In the genomic region with DNA sequence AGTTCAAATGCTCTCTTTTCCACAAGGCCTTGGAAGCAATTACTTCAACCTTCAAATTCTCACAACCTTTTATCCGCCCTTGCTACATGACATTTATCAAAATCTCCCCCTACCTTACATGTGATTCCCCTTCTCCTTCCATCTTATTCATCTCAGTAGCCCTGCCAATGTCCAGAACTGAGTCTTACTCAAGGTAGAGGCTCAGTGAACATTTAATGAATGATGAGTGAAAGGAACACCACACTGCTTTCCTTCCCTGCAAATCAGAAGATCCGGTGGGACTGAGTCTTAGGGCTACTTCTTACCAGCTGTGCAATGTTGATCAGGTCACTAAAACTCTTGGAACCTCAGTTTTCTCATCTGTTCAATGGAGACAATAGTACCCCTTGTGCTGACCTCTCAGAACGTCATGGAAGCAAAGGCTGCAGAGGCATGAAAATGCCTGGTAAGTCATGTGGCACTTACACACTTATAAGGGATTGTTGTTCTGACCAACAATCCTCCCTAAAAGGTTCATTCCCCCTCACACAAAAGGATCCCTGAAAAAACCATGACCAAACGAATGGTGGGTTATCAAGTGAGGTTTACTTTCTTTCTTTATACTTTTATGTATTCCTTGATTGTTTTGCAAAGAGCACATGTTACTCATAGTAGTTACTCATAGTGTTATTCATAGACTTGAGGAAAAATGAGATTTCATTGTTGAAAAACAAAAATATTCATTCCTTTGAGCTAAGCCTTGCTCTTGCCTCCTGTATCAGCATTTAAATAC, we compare ENCODE assay signal across 14 cellular contexts. TPM values are rescaled to one million over a fixed set of nuclear protein-coding genes. Genes with fewer than 3 reads are reported as not detected.
DNase-seq lines count a peak whose midpoint lies in the region; ATAC-seq and TF ChIP-seq lines count a peak whose summit lies in the region.
"Had no signal": no experiment of that assay in that cellular context is flagged by ENCODE, and none has a peak within 500 bp of the region (broad histone marks: within the 10 kb centered on the region; RNA-seq: fewer than 3 reads in every experiment).

No MANE protein-coding gene starts in this region.

- H3K27me3 ChIP-seq in colonic mucosa: peaks cover 22% of the 10 kb centered on the region

- no peak overlapping the region for H3K4me3 ChIP-seq in HEK293 (ENCODE audit: low read depth, low read length)
- no peak overlapping the region for H3K4me3 ChIP-seq in colonic mucosa
- H3K4me3 ChIP-seq: breast epithelium, thyroid gland had no signal

- peaks cover 36% of the 10 kb centered on the region for H3K9me3 Mint-ChIP-seq in glutamatergic neuron (ENCODE audit: unreplicated experiment)
- H3K9me3 Mint-ChIP-seq in activated T-helper 2 cell treated with anti-CD3 and anti-CD28 coated beads, Interferon-gamma antibody, Interleukin-2, Interleukin-4, amounts not matched to agents 10 μg/mL and 5 μg/mL and 100 μg/mL, durations not matched to agents 14 hours and 24 hours and 36 hours: no peaks in the 10 kb centered on the region
- H3K9me3 Mint-ChIP-seq: activated CD8-positive, alpha-beta T cell treated with anti-CD3 and anti-CD28 coated beads for 36 hours; activated naive CD8-positive, alpha-beta T cell treated with anti-CD3 and anti-CD28 coated beads for 36 hours; stimulated activated effector memory CD8-positive, alpha-beta T cell treated with anti-CD3 and anti-CD28 coated beads, Interleukin-12 subunit alpha, Interleukin-12 subunit beta, amount 100 ng/mL, for 72 hours had no signal

- H3K4me1 Mint-ChIP-seq in glutamatergic neuron (ENCODE audit: low read depth, unreplicated experiment): peaks cover 57% of the 10 kb centered on the region
- peaks cover 17% of the 10 kb centered on the region for H3K4me1 Mint-ChIP-seq in activated T-helper 2 cell treated with anti-CD3 and anti-CD28 coated beads, Interferon-gamma antibody, Interleukin-2, Interleukin-4, amounts not matched to agents 10 μg/mL and 5 μg/mL and 100 μg/mL, durations not matched to agents 14 hours and 24 hours and 36 hours (ENCODE audit: low read depth)

- H3K27ac ChIP-seq in HEK293 (ENCODE audit: extremely low read depth, low read depth, low read length): no peak overlapping the region
- H3K27ac ChIP-seq in colonic mucosa: no peak overlapping the region
- H3K27ac ChIP-seq: breast epithelium, thyroid gland had no signal

- peak overlapping the region; percentile 95 for H3K4me3 Mint-ChIP-seq in glutamatergic neuron (ENCODE audit: unreplicated experiment)
- no peak overlapping the region for H3K4me3 Mint-ChIP-seq in activated T-helper 2 cell treated with anti-CD3 and anti-CD28 coated beads, Interferon-gamma antibody, Interleukin-2, Interleukin-4, amounts not matched to agents 10 μg/mL and 5 μg/mL and 100 μg/mL, durations not matched to agents 14 hours and 24 hours and 36 hours (ENCODE audit: low read depth)
- H3K4me3 Mint-ChIP-seq: activated CD8-positive, alpha-beta T cell treated with anti-CD3 and anti-CD28 coated beads for 36 hours; activated naive CD8-positive, alpha-beta T cell treated with anti-CD3 and anti-CD28 coated beads for 36 hours; stimulated activated effector memory CD8-positive, alpha-beta T cell treated with anti-CD3 and anti-CD28 coated beads, Interleukin-12 subunit alpha, Interleukin-12 subunit beta, amount 100 ng/mL, for 72 hours had no signal

- CTCF ChIA-PET in HEK293 (lab: Yijun Ruan, JAX): interaction anchor here (0.6 to 4.5 kb wide), 37 partner anchors 9 to 804 kb away, joined by 3 to 45 read pairs (median 5); no protein-coding TSS in a partner anchor

- H3K27me3 Mint-ChIP-seq in glutamatergic neuron (ENCODE audit: unreplicated experiment): peaks cover 30% of the 10 kb centered on the region
- peaks cover 44% of the 10 kb centered on the region for H3K27me3 Mint-ChIP-seq in activated T-helper 2 cell treated with anti-CD3 and anti-CD28 coated beads, Interferon-gamma antibody, Interleukin-2, Interleukin-4, amounts not matched to agents 10 μg/mL and 5 μg/mL and 100 μg/mL, durations not matched to agents 14 hours and 24 hours and 36 hours (ENCODE audit: low read depth)

- H3K36me3 ChIP-seq in HEK293 (ENCODE audit: control insufficient read depth in 2 of 2, insufficient read depth in 1 of 2, low read length in 2 of 2) (peaks cover 0 to 3% of the 10 kb centered on the region in 2 experiments; a peak in 2 of 3 replicates), colonic mucosa (no peaks in the 10 kb centered on the region)
- H3K36me3 ChIP-seq: breast epithelium, thyroid gland had no signal

- ATAC-seq in GM18861 (IDR thresholded peaks at IDR 0.05; ENCODE audit: unreplicated experiment): no peak

- intact Hi-C loops in colonic mucosa (cut with DNase I): loop anchor here (5.0 to 10.0 kb wide), 3 partner anchors 204 to 804 kb away; no protein-coding TSS in a partner anchor
- intact Hi-C loops in activated T-helper 2 cell treated with anti-CD3 and anti-CD28 coated beads, Interferon-gamma antibody, Interleukin-2, Interleukin-4, amounts not matched to agents 10 μg/mL and 5 μg/mL and 100 μg/mL, durations not matched to agents 14 hours and 24 hours and 36 hours (cut with micrococcal nuclease): loop anchor here (5.0 to 10.0 kb wide), 2 partner anchors 136 to 259 kb away; a partner anchor contains a TSS

- peaks cover 7% of the 10 kb centered on the region for H3K36me3 Mint-ChIP-seq in glutamatergic neuron (ENCODE audit: unreplicated experiment)
- H3K36me3 Mint-ChIP-seq in activated T-helper 2 cell treated with anti-CD3 and anti-CD28 coated beads, Interferon-gamma antibody, Interleukin-2, Interleukin-4, amounts not matched to agents 10 μg/mL and 5 μg/mL and 100 μg/mL, durations not matched to agents 14 hours and 24 hours and 36 hours (ENCODE audit: low read depth): no peaks in the 10 kb centered on the region
- H3K36me3 Mint-ChIP-seq: activated naive CD8-positive, alpha-beta T cell treated with anti-CD3 and anti-CD28 coated beads for 36 hours; stimulated activated effector memory CD8-positive, alpha-beta T cell treated with anti-CD3 and anti-CD28 coated beads, Interleukin-12 subunit alpha, Interleukin-12 subunit beta, amount 100 ng/mL, for 72 hours had no signal

- H3K4me1 ChIP-seq in HEK293 (ENCODE audit: control insufficient read depth, insufficient read depth, low read length) (peaks cover 9% of the 10 kb centered on the region; the same call in 1 of the 2 replicates), colonic mucosa (peaks cover under 1% of the 10 kb centered on the region)

- TF ChIP-seq CTCF in HEK293 (tag by site-specific recombination; IDR thresholded peaks at IDR 0.05): no peak
- TF ChIP-seq CTCF in glutamatergic neuron (IDR thresholded peaks at IDR 0.05; ENCODE audit: partially characterized antibody, unreplicated experiment): no peak
- TF ChIP-seq CTCF in colonic mucosa (IDR thresholded peaks at IDR 0.05): no peak

- peak; percentile 30 for DNase-seq in AG20443 (ENCODE audit: low spot score)
- peak; percentile 21 for DNase-seq in astrocyte of the hippocampus (ENCODE audit: low read depth, low spot score)
- DNase-seq in glutamatergic neuron: no peak
- no peak for DNase-seq in colonic mucosa
- no peak for DNase-seq in globus pallidus (ENCODE audit: low spot score)
- no peak for DNase-seq in activated T-helper 2 cell treated with anti-CD3 and anti-CD28 coated beads, Interferon-gamma antibody, Interleukin-2, Interleukin-4, amounts not matched to agents 10 μg/mL and 5 μg/mL and 100 μg/mL, durations not matched to agents 14 hours and 24 hours and 36 hours (ENCODE audit: low spot score)

- H3K9ac ChIP-seq in colonic mucosa (ENCODE audit: low read depth in 2 of 2, low read length in 2 of 2): no peak overlapping the region

- POLR2A ChIA-PET in HEK293 (lab: Yijun Ruan, JAX): interaction anchor here (0.8 to 1.5 kb wide), 2 partner anchors 11 to 143 kb away, joined by 8 to 9 read pairs; no protein-coding TSS in a partner anchor

- no peak overlapping the region for H3K27ac Mint-ChIP-seq in glutamatergic neuron (ENCODE audit: unreplicated experiment)
- H3K27ac Mint-ChIP-seq in activated T-helper 2 cell treated with anti-CD3 and anti-CD28 coated beads, Interferon-gamma antibody, Interleukin-2, Interleukin-4, amounts not matched to agents 10 μg/mL and 5 μg/mL and 100 μg/mL, durations not matched to agents 14 hours and 24 hours and 36 hours: no peak overlapping the region
- H3K27ac Mint-ChIP-seq: activated CD8-positive, alpha-beta T cell treated with anti-CD3 and anti-CD28 coated beads for 36 hours; activated naive CD8-positive, alpha-beta T cell treated with anti-CD3 and anti-CD28 coated beads for 36 hours; stimulated activated effector memory CD8-positive, alpha-beta T cell treated with anti-CD3 and anti-CD28 coated beads, Interleukin-12 subunit alpha, Interleukin-12 subunit beta, amount 100 ng/mL, for 72 hours had no signal

- H3K9me3 ChIP-seq in HEK293 (ENCODE audit: control insufficient read depth, insufficient read depth, low read depth, low read length) (no peaks in the 10 kb centered on the region), colonic mucosa (no peaks in the 10 kb centered on the region)
- H3K9me3 ChIP-seq: breast epithelium, thyroid gland had no signal

TF ChIP-seq in HEK293, 187 proteins besides CTCF, POLR2A, EP300 and RAD21:
- no peak for TF ChIP-seq ZBTB17 (tag by site-specific recombination; IDR thresholded peaks at IDR 0.05)
- no peak for TF ChIP-seq ZNF335 (tag by site-specific recombination; conservative IDR thresholded peaks at IDR 0.05)
- no peak for TF ChIP-seq ZNF792 (tag by site-specific recombination; IDR thresholded peaks at IDR 0.05)
- peak; percentile 91 for TF ChIP-seq ZSCAN16 (tag by site-specific recombination; IDR thresholded peaks at IDR 0.05)

RNA-seq across cellular contexts. Expression of a gene that starts 6.5 kb away (rescaled TPM):
- total RNA-seq in glutamatergic neuron (ENCODE audit: unreplicated experiment): 908 TPM
- 1 to 10 TPM; 2.3 to 2.5 TPM for total RNA-seq in colonic mucosa
- 1.8 and 2.1 TPM in 2 replicates for total RNA-seq in activated T-helper 2 cell treated with anti-CD3 and anti-CD28 coated beads, Interferon-gamma antibody, Interleukin-2, Interleukin-4, amounts not matched to agents 10 μg/mL and 5 μg/mL and 100 μg/mL, durations not matched to agents 14 hours and 24 hours and 36 hours
- total RNA-seq: HepG2 had no signal

Comparison
In these comparisons a context has a peak if more than half of its experiments do, and no peak if none do; other contexts are left out.
1. DNase-seq: peak in AG20443 (single experiment) and astrocyte of the hippocampus (single experiment); none in glutamatergic neuron (single experiment), colonic mucosa (single experiment), globus pallidus (single experiment) and activated T-helper 2 cell treated with anti-CD3 and anti-CD28 coated beads, Interferon-gamma antibody, Interleukin-2, Interleukin-4, amounts not matched to agents 10 μg/mL and 5 μg/mL and 100 μg/mL, durations not matched to agents 14 hours and 24 hours and 36 hours (single experiment).
2. RNA of a gene that starts 6.5 kb away (total RNA-seq): 908 TPM in glutamatergic neuron (single experiment); 2.3 to 2.5 TPM in colonic mucosa and 1.8 to 2.1 TPM in activated T-helper 2 cell treated with anti-CD3 and anti-CD28 coated beads, Interferon-gamma antibody, Interleukin-2, Interleukin-4, amounts not matched to agents 10 μg/mL and 5 μg/mL and 100 μg/mL, durations not matched to agents 14 hours and 24 hours and 36 hours; every median in the first group is over 100 times any median in the second.